8 cellular contexts compared by ENCODE assay signal in genomic region chr10:72257051-72257892, GRCh38. TPM values are rescaled to one million over a fixed set of nuclear protein-coding genes. Genes with fewer than 3 reads are reported as not detected.
DNase-seq lines count a peak whose midpoint lies in the region; ATAC-seq lines count a peak whose summit lies in the region.

No MANE protein-coding gene starts in this region.

- H3K79me1 ChIP-seq in trophoblast cell (ENCODE audit: low read length): peaks cover 28% of the 10 kb centered on the region

- H3K79me2 ChIP-seq in trophoblast cell (ENCODE audit: control insufficient read depth, insufficient read depth, low read length, poor library complexity): peaks cover 4% of the 10 kb centered on the region

- H2BK5ac ChIP-seq in trophoblast cell (ENCODE audit: low read depth, low read length, poor library complexity): no peak overlapping the region

- H3K27me3 ChIP-seq in trophoblast cell (ENCODE audit: insufficient read depth, low read length): no peaks in the 10 kb centered on the region

- H2AFZ ChIP-seq in trophoblast cell (ENCODE audit: insufficient read depth, low read length, poor library complexity): no peak overlapping the region

- H3K4ac ChIP-seq in trophoblast cell (ENCODE audit: low read depth, low read length): no peak overlapping the region

- H2AK5ac ChIP-seq in trophoblast cell (ENCODE audit: low read length): no peak overlapping the region

- no CpG with 5 or more reads among the region's 8 CpGs for WGBS in trophoblast cell (ENCODE audit: extremely low coverage, insufficient coverage, insufficient read length)

- H4K12ac ChIP-seq in trophoblast cell (ENCODE audit: low read depth, low read length): no peak overlapping the region

- ATAC-seq in HG03378 (IDR thresholded peaks at IDR 0.05; ENCODE audit: unreplicated experiment) (no peak), HG03025 (IDR thresholded peaks at IDR 0.05; ENCODE audit: low FRiP score, unreplicated experiment) (no peak), HG03342 (IDR thresholded peaks at IDR 0.05; ENCODE audit: unreplicated experiment) (no peak)

- no peaks in the 10 kb centered on the region for H3K9me3 ChIP-seq in trophoblast cell (ENCODE audit: insufficient read depth, low read depth, low read length)

- no peak overlapping the region for H3K4me2 ChIP-seq in trophoblast cell (ENCODE audit: low read length)

- no peak overlapping the region for H3K4me3 ChIP-seq in trophoblast cell (ENCODE audit: low read depth, low read length)

- no peak overlapping the region for H3K9ac ChIP-seq in trophoblast cell (ENCODE audit: low read length)

- H3K18ac ChIP-seq in trophoblast cell (ENCODE audit: low read length): no peak overlapping the region

- peak overlapping the region; percentile 33 for H2BK120ac ChIP-seq in trophoblast cell (ENCODE audit: insufficient read depth, low read length, poor library complexity)

- H3K36me3 ChIP-seq in trophoblast cell (ENCODE audit: control insufficient read depth in 1 of 2, insufficient read depth in 2 of 2, low read length in 2 of 2): no peaks in the 10 kb centered on the region

- peak overlapping the region; percentile 87 for H2BK12ac ChIP-seq in trophoblast cell (ENCODE audit: low read length)

- H3K4me1 ChIP-seq in trophoblast cell (ENCODE audit: control insufficient read depth in 1 of 2, insufficient read depth in 2 of 2, low read length in 2 of 2): peaks cover 22 to 31% of the 10 kb centered on the region in 2 experiments

- H4K8ac ChIP-seq in trophoblast cell (ENCODE audit: low read depth, low read length): no peak overlapping the region

- H3K14ac ChIP-seq in trophoblast cell (ENCODE audit: low read length): no peak overlapping the region

- H3K27ac ChIP-seq in caudate nucleus (ENCODE audit: low read depth, low read length) (peak overlapping the region; percentile 53), trophoblast cell (ENCODE audit: low read depth, low read length) (no peak overlapping the region)

- peak overlapping the region; percentile 42 for H4K91ac ChIP-seq in trophoblast cell (ENCODE audit: low read depth, low read length)

- H3K23ac ChIP-seq in trophoblast cell (ENCODE audit: low read length): no peak overlapping the region

- DNase-seq in EH (ENCODE audit: low read depth) (peak; percentile 8), LHCN-M2 (ENCODE audit: low read depth) (peak; percentile 29), caudate nucleus (lab: John Stamatoyannopoulos, UW) (peak in 1 of 61 donors; percentile 23), trophoblast cell (peak; percentile 16 to 49), NCI-H748 treated with DMSO at 0.1 percent for 48 hours (lab: John Stamatoyannopoulos, UW) (no peak)

RNA-seq across cellular contexts. Expression of gene DDIT4, which starts 16.5 kb away (rescaled TPM):
- 257 and 378 TPM in 2 replicates for total RNA-seq in LHCN-M2 (2014; rRNA removed)
- 158 TPM for polyA plus RNA-seq in LHCN-M2 (2012)
- polyA plus RNA-seq in trophoblast cell (2013): 175 and 178 TPM in 2 replicates

RNA-seq across cellular contexts. Expression of gene ASCC1, which starts 41.2 kb away (rescaled TPM):
- 30.3 and 37.3 TPM in 2 replicates for total RNA-seq in LHCN-M2 (2014; rRNA removed)
- 27.0 TPM for polyA plus RNA-seq in LHCN-M2 (2012)
- polyA plus RNA-seq in trophoblast cell (2013): 33.6 and 35.4 TPM in 2 replicates

RNA-seq across cellular contexts. Expression of gene ANAPC16, which starts 41.5 kb away (rescaled TPM):
- 46.0 and 48.3 TPM in 2 replicates for total RNA-seq in LHCN-M2 (2014; rRNA removed)
- 46.1 TPM for polyA plus RNA-seq in LHCN-M2 (2012)
- 51.1 and 52.7 TPM in 2 replicates for polyA plus RNA-seq in trophoblast cell (2013)
